ENCODE assay signal across 23 cellular contexts in genomic region chr4:1850276-1850675, GRCh38. TPM values are rescaled to one million over a fixed set of nuclear protein-coding genes. Genes with fewer than 3 reads are reported as not detected.
A peak's percentile ranks its signal among the peaks of the same experiment; 100 is the strongest.
DNase-seq lines count a peak whose midpoint lies in the region; ATAC-seq and TF ChIP-seq lines count a peak whose summit lies in the region.
"Had no signal": no experiment of that assay in that cellular context is flagged by ENCODE, and none has a peak within 500 bp of the region (broad histone marks: within the 10 kb centered on the region; RNA-seq: fewer than 3 reads in every experiment).

No MANE protein-coding gene starts in this region.

- DNase-seq in left ventricle myocardium inferior (no peak), Right ventricle myocardium superior (no peak), RWPE1 (ENCODE audit: low spot score) (no peak), neural crest cell (ENCODE audit: low read depth, low spot score) (no peak), thyroid gland (peak; percentile 52 to 57), amygdala (lab: John Stamatoyannopoulos, UW) (no peak), dorsolateral prefrontal cortex (no peak)
- DNase-seq: Calu3; CD8-positive, alpha-beta T cell; H9; KG1; NCI-H1048; NCI-H1436; NCI-H2029; NCI-H2171 treated with DMSO at 0.1 percent for 48 hours; NCI-H446 treated with DMSO at 0.1 percent for 48 hours; NCI-H69; NK-92 treated with Interleukin-12 subunit alpha and Interleukin-12 subunit beta, amount 100 ng/mL, for 24 hours; SHP77; SK-N-SH had no signal

- H3K36me3 Mint-ChIP-seq in neural crest cell (ENCODE audit: low read depth) = peaks cover 5% of the 10 kb centered on the region

- H3K4me1 ChIP-seq in left ventricle myocardium inferior (peaks cover 55% of the 10 kb centered on the region), thyroid gland (peaks cover 23 to 49% of the 10 kb centered on the region in 2 donors)

- H3K9me3 Mint-ChIP-seq in neural crest cell = no peaks in the 10 kb centered on the region
- H3K9me3 Mint-ChIP-seq: CD8-positive, alpha-beta T cell; H9 had no signal

- TF ChIP-seq POLR2A in thyroid gland (IDR thresholded peaks at IDR 0.05) = no peak

- H3K4me3 Mint-ChIP-seq in neural crest cell = peak overlapping the region; percentile 8
- H3K4me3 Mint-ChIP-seq: CD8-positive, alpha-beta T cell; H9 had no signal

- 69% methylated on average over 3 to 10 of the region's 10 CpGs for WGBS in thyroid gland, 2 donors

- H3K27me3 Mint-ChIP-seq in neural crest cell (ENCODE audit: low read depth) = no peaks in the 10 kb centered on the region

- H3K9me3 ChIP-seq in left ventricle myocardium inferior (replicated peaks) = no peaks in the 10 kb centered on the region
- H3K9me3 ChIP-seq in thyroid gland = no peaks in the 10 kb centered on the region
- H3K9me3 ChIP-seq: A549, SK-N-SH had no signal

- no peak overlapping the region for H3K27ac Mint-ChIP-seq in neural crest cell (ENCODE audit: unreplicated experiment)
- H3K27ac Mint-ChIP-seq: H9 had no signal

- intact Hi-C loops in left ventricle myocardium inferior (cut with micrococcal nuclease) = no loop called here
- intact Hi-C loops in Right ventricle myocardium superior (cut with DNase I) = no loop called here
- intact Hi-C loops in thyroid gland (cut with DNase I) = no loop called here
- intact Hi-C loops in dorsolateral prefrontal cortex (cut with DNase I) = loop anchor here (10.0 kb wide), 2 partner anchors 155 to 565 kb away; partner anchors contain the start of genes CFAP99 (in 1 of the 2), NELFA (in 1 of the 2) and ZFYVE28 (in 1 of the 2)

- TF ChIP-seq CTCF in left ventricle myocardium inferior (IDR thresholded peaks at IDR 0.05; ENCODE audit: borderline replicate concordance) (no peak), RWPE1 (conservative IDR thresholded peaks at IDR 0.05; ENCODE audit: low read depth) (no peak), neural crest cell (conservative IDR thresholded peaks at IDR 0.05) (no peak), thyroid gland (IDR thresholded peaks at IDR 0.05) (no peak), dorsolateral prefrontal cortex (IDR thresholded peaks at IDR 0.05 in 54 of 56, conservative IDR thresholded peaks at IDR 0.05 in 2 of 56; ENCODE audit: low read depth in 1 of 56, partially characterized antibody in 56 of 56) (no peak)

- no peak for ATAC-seq in Right ventricle myocardium superior (ENCODE audit: poor library complexity)
- no peak for ATAC-seq in HG03025 (IDR thresholded peaks at IDR 0.05; ENCODE audit: low FRiP score, unreplicated experiment)
- ATAC-seq: A549; CD8-positive, alpha-beta T cell had no signal

- H3K36me3 ChIP-seq in left ventricle myocardium inferior = peaks cover 27% of the 10 kb centered on the region
- H3K36me3 ChIP-seq in thyroid gland = peaks cover 0 to 5% of the 10 kb centered on the region in 2 donors

- POLR2A ChIA-PET in RWPE1 (lab: Yijun Ruan, JAX; ENCODE audit: low non-redundant PET) = no interaction called here

- H3K4me1 Mint-ChIP-seq in neural crest cell = peaks cover 36% of the 10 kb centered on the region

- no peak overlapping the region for H3K4me3 ChIP-seq in left ventricle myocardium inferior
- no peak overlapping the region for H3K4me3 ChIP-seq in thyroid gland (replicated peaks in 1 of 3)
- H3K4me3 ChIP-seq in dorsolateral prefrontal cortex = no peak overlapping the region
- H3K4me3 ChIP-seq: A549 had no signal

- CTCF ChIA-PET in RWPE1 (lab: Yijun Ruan, JAX) = no interaction called here

- H3K27ac ChIP-seq in left ventricle myocardium inferior (replicated peaks) = peak overlapping the region; percentile 73
- peak overlapping the region; percentile 70; the same call in 1 of the 2 replicates for H3K27ac ChIP-seq in RWPE1
- H3K27ac ChIP-seq in thyroid gland = peak overlapping the region in 1 of 3 donors; percentile 24
- no peak overlapping the region for H3K27ac ChIP-seq in dorsolateral prefrontal cortex
- H3K27ac ChIP-seq: A549 had no signal

- H3K27me3 ChIP-seq in left ventricle myocardium inferior (ENCODE audit: low read depth) (no peaks in the 10 kb centered on the region), thyroid gland (no peaks in the 10 kb centered on the region), dorsolateral prefrontal cortex (no peaks in the 10 kb centered on the region)

RNA-seq across cellular contexts. Expression of gene LETM1, which starts 5.7 kb away (rescaled TPM):
- total RNA-seq in left ventricle myocardium inferior (38.8 TPM), Right ventricle myocardium superior (41.8 TPM), neural crest cell (59.5 and 60.6 TPM in 2 replicates), thyroid gland (10 to 100 TPM; 30.1 to 58.4 (median 49.0) TPM), dorsolateral prefrontal cortex (10 to 100 TPM; 36.9 to 61.2 (median 48.6) TPM)

RNA-seq across cellular contexts. Expression of gene NSD2, which starts 20.9 kb away (rescaled TPM):
- total RNA-seq in left ventricle myocardium inferior (42.5 TPM), Right ventricle myocardium superior (32.6 TPM), neural crest cell (269 and 274 TPM in 2 replicates), thyroid gland (10 to 100 TPM; 30.9 to 63.7 (median 40.3) TPM), dorsolateral prefrontal cortex (100 to 1,000 TPM in 91 of 120 experiments, 10 to 100 TPM in 29; 78.8 to 144 (median 108) TPM)

RNA-seq across cellular contexts. Expression of gene FGFR3, which starts 57.2 kb away (rescaled TPM):
- total RNA-seq in left ventricle myocardium inferior (3.5 TPM), Right ventricle myocardium superior (2.9 TPM), neural crest cell (42.5 and 48.1 TPM in 2 replicates), thyroid gland (1 to 10 TPM in 2 of 4 donors, under 1 TPM in 2; 0.78 to 5.1 (median 1.6) TPM), dorsolateral prefrontal cortex (100 to 1,000 TPM in 64 of 120 experiments, 10 to 100 TPM in 56; 36.8 to 327 (median 103) TPM)
- total RNA-seq: CD8-positive, alpha-beta T cell; OCI-LY7 had no signal

Comparison
In these comparisons a context has a peak if more than half of its experiments do, and no peak if none do; other contexts are left out.
1. DNase-seq: peak in thyroid gland (2 of 2); none in left ventricle myocardium inferior (single experiment), Right ventricle myocardium superior (single experiment), RWPE1 (single experiment), neural crest cell (single experiment), amygdala (0 of 56) and dorsolateral prefrontal cortex (0 of 10).
2. H3K27ac ChIP-seq: peak in left ventricle myocardium inferior (single experiment) and RWPE1 (single experiment); none in dorsolateral prefrontal cortex (0 of 59).
3. intact Hi-C loops: an anchor here in dorsolateral prefrontal cortex (10.0 kb wide); none called in left ventricle myocardium inferior, Right ventricle myocardium superior and thyroid gland.